In the genomic region with DNA sequence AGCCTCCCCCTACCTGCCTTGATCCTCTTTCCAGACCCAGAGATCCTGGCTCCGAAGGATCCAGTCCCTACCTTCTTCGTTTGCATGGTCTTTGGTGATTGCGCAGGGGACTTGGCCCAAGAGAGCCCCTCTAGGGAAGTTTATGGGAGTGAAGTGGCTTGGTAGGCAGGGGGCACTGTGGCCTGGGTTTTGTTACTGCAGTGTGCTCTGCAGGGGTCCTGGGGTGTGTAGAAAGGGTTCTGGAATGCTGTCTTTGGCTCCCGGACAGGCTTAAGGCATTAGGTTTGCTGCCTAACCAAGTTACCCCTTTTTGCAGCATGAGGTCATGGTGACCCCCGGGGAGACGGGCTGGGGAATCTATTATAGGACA, we compare ENCODE assay signal across 8 cellular contexts. TPM values are rescaled to one million over a fixed set of nuclear protein-coding genes. Genes with fewer than 3 reads are reported as not detected.
DNase-seq lines count a peak whose midpoint lies in the region; ATAC-seq and TF ChIP-seq lines count a peak whose summit lies in the region.

No MANE protein-coding gene starts in this region.

- DNase-seq in DND-41 = no peak
- DNase-seq in NT2/D1 (ENCODE audit: low read depth, low spot score) = peak; percentile 76
- DNase-seq in esophagus muscularis mucosa (ENCODE audit: extremely low spot score) = no peak
- DNase-seq in putamen (ENCODE audit: low spot score) = peak; percentile 15
- DNase-seq in NCI-H187 (lab: John Stamatoyannopoulos, UW) = no peak
- no peak for DNase-seq in activated gamma-delta T cell treated with Interleukin-2 at 50 U/mL for 16 hours
- no peak for DNase-seq in stimulated activated CD4-positive, alpha-beta T cell treated with anti-CD3 and anti-CD28 coated beads, Interleukin-4, amount 100 ng/mL, for 24 hours

- H3K27me3 ChIP-seq in DND-41 (ENCODE audit: insufficient read depth, low read length, poor library complexity) = no peaks in the 10 kb centered on the region
- no peaks in the 10 kb centered on the region for H3K27me3 ChIP-seq in NT2/D1 (ENCODE audit: insufficient read depth, insufficient read length)
- no peaks in the 10 kb centered on the region for H3K27me3 ChIP-seq in esophagus muscularis mucosa

- peak overlapping the region; percentile 12 to 69; a peak in 3 of 4 replicates for H3K4me3 ChIP-seq in DND-41 (ENCODE audit: low read depth in 1 of 2, low read length in 2 of 2)
- H3K4me3 ChIP-seq in NT2/D1 (ENCODE audit: insufficient read length, low read depth) = peak overlapping the region; percentile 31
- H3K4me3 ChIP-seq in esophagus muscularis mucosa = peak overlapping the region; percentile 59 to 99 (median 96)

- WGBS in esophagus muscularis mucosa = 60% methylated on average over 6 of the region's 6 CpGs

- H3K36me3 ChIP-seq in DND-41 (ENCODE audit: insufficient read depth, low read length) = peaks cover 34% of the 10 kb centered on the region
- H3K36me3 ChIP-seq in NT2/D1 (ENCODE audit: insufficient read depth, insufficient read length, low read length) = peaks cover 50% of the 10 kb centered on the region
- H3K36me3 ChIP-seq in esophagus muscularis mucosa = peaks cover 27 to 42% (median 38%) of the 10 kb centered on the region in 4 donors

- H3K27ac ChIP-seq in DND-41 (ENCODE audit: low read length) (no peak overlapping the region), esophagus muscularis mucosa (replicated peaks in 1 of 4) (peak overlapping the region; percentile 99 to 100 (median 99))

- ATAC-seq in DND-41 (ENCODE audit: insufficient read depth, low read depth) = no peak
- no peak for ATAC-seq in GM21717 (IDR thresholded peaks at IDR 0.05; ENCODE audit: unreplicated experiment)

- intact Hi-C loops in esophagus muscularis mucosa (cut with DNase I) = no loop called here

- H2AFZ ChIP-seq in DND-41 (ENCODE audit: low read depth, low read length) = no peak overlapping the region

- peak; percentile 53 for TF ChIP-seq CTCF in DND-41 (IDR thresholded peaks at IDR 0.05; ENCODE audit: borderline replicate concordance, extremely low read depth, low read length, poor library complexity, severe bottlenecking)
- TF ChIP-seq CTCF in esophagus muscularis mucosa (IDR thresholded peaks at IDR 0.05) = peak; percentile 14 to 31 (median 26)

- H3K4me2 ChIP-seq in DND-41 (ENCODE audit: insufficient read depth, low read length) = peak overlapping the region; percentile 92

- H4K20me1 ChIP-seq in DND-41 (ENCODE audit: insufficient read depth, low read length) = peaks cover 36% of the 10 kb centered on the region

- no peak for TF ChIP-seq POLR2A in esophagus muscularis mucosa (IDR thresholded peaks at IDR 0.05; ENCODE audit: low read depth)

- H3K4me1 ChIP-seq in DND-41 (ENCODE audit: insufficient read depth, low read length) (peaks cover 47% of the 10 kb centered on the region), NT2/D1 (ENCODE audit: insufficient read depth, insufficient read length) (peaks cover 39% of the 10 kb centered on the region), esophagus muscularis mucosa (peaks cover 34 to 71% (median 69%) of the 10 kb centered on the region in 4 donors)

- H3K9ac ChIP-seq in DND-41 (ENCODE audit: low read depth, low read length) (peak overlapping the region; percentile 51), NT2/D1 (ENCODE audit: insufficient read length, low read depth) (peak overlapping the region; percentile 47)

- H3K79me2 ChIP-seq in DND-41 (ENCODE audit: insufficient read depth, low read length) = peaks cover 13% of the 10 kb centered on the region

- TF ChIP-seq EP300 in esophagus muscularis mucosa (IDR thresholded peaks at IDR 0.05) = no peak

- no peaks in the 10 kb centered on the region for H3K9me3 ChIP-seq in DND-41 (ENCODE audit: insufficient read depth, low read length, severe bottlenecking)
- H3K9me3 ChIP-seq in NT2/D1 (ENCODE audit: insufficient read depth, low read length) = no peaks in the 10 kb centered on the region
- H3K9me3 ChIP-seq in esophagus muscularis mucosa = no peaks in the 10 kb centered on the region

RNA-seq across cellular contexts. Expression of a gene that starts 3.8 kb away (rescaled TPM):
- total RNA-seq in esophagus muscularis mucosa = 100 to 1,000 TPM; 108 to 178 (median 128) TPM

RNA-seq across cellular contexts. Expression of a gene that starts 8.2 kb away (rescaled TPM):
- total RNA-seq in esophagus muscularis mucosa = not detected

RNA-seq across cellular contexts. Expression of a gene that starts 56.7 kb away (rescaled TPM):
- total RNA-seq in esophagus muscularis mucosa = 100 to 1,000 TPM in 2 of 4 donors, 10 to 100 TPM in 2; 71.0 to 127 (median 104) TPM

Comparison
In these comparisons a context has a peak if more than half of its experiments do, and no peak if none do; other contexts are left out.
1. DNase-seq: peak in NT2/D1 (single experiment) and putamen (single experiment); none in DND-41 (single experiment), esophagus muscularis mucosa (single experiment), NCI-H187 (0 of 2), activated gamma-delta T cell treated with Interleukin-2 at 50 U/mL for 16 hours (single experiment) and stimulated activated CD4-positive, alpha-beta T cell treated with anti-CD3 and anti-CD28 coated beads, Interleukin-4, amount 100 ng/mL, for 24 hours (single experiment).
2. H3K4me3 ChIP-seq: peak in every context shown above with its lines; median percentile 96 in esophagus muscularis mucosa; 40 in DND-41; 31 in NT2/D1.